8 cellular contexts compared by ENCODE assay signal in the genomic region with DNA sequence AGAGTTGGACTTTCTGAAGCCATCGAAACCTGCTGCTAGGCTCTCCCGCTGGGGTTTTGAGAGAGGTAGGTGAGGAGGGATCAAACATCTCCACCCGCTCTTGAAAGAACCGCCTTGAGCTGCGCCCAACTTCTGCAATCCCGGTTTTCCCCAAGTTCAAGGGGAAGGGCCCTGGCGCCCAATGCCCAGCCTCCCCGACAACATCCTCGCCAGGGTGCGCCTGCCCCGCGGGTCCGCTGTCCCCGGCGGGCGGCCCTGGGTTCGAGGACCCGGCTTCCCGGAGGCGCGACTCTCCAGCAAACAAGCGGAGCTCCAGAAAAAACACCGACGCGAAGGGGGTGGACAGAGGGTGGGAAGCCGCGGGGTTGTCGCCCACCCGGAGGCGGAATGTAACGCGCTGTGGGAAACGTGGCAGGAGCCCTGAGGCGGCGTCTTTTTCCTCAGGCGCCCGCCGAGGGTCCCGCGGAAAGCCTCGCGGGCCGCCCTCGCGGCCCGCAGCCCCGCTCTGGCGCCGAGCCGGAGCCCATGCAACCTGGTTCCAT. TPM values are rescaled to one million over a fixed set of nuclear protein-coding genes. Genes with fewer than 3 reads are reported as not detected.
DNase-seq lines count a peak whose midpoint lies in the region; ATAC-seq, FAIRE-seq and TF ChIP-seq lines count a peak whose summit lies in the region.

No MANE protein-coding gene starts in this region.

- H3K9me3 ChIP-seq in kidney (ENCODE audit: control insufficient read depth in 1 of 2, low read length in 2 of 2) = no peaks in the 10 kb centered on the region

- intact Hi-C loops in kidney (cut with DNase I) = no loop called here

- FAIRE-seq in bronchial epithelial cell (lab: Jason Lieb, UNC) (no peak), kidney (lab: Jason Lieb, UNC) (no peak)

- peak overlapping the region; percentile 91 to 97 for H3K9ac ChIP-seq in kidney (ENCODE audit: low read length in 2 of 2)

- peak overlapping the region; percentile 87 for H3K4me3 ChIP-seq in bronchial epithelial cell (ENCODE audit: low read depth, low read length)
- peak overlapping the region; percentile 73 to 86 for H3K4me3 ChIP-seq in kidney (ENCODE audit: low read length in 2 of 2)

- peak; percentile 6 for ATAC-seq in HG03039 (IDR thresholded peaks at IDR 0.05; ENCODE audit: unreplicated experiment)

- no peaks in the 10 kb centered on the region for H3K27me3 ChIP-seq in bronchial epithelial cell (ENCODE audit: control insufficient read depth, insufficient read depth, low read length)

- H3K36me3 ChIP-seq in bronchial epithelial cell (ENCODE audit: control insufficient read depth, insufficient read depth, low read length) (no peaks in the 10 kb centered on the region), kidney (ENCODE audit: control insufficient read depth in 1 of 2, insufficient read depth in 2 of 2, low read length in 2 of 2) (peaks cover 0 to 6% of the 10 kb centered on the region in 2 donors)

- H3K4me1 ChIP-seq in kidney (ENCODE audit: control insufficient read depth in 1 of 2, insufficient read depth in 1 of 2, low read depth in 1 of 2, low read length in 2 of 2) = peaks cover 3 to 5% of the 10 kb centered on the region in 2 donors

- TF ChIP-seq CTCF in bronchial epithelial cell (IDR thresholded peaks at IDR 0.05; ENCODE audit: insufficient read depth, low read length, severe bottlenecking) (no peak), kidney (IDR thresholded peaks at IDR 0.05; ENCODE audit: borderline replicate concordance, extremely low read depth, insufficient read depth) (no peak)

- peak overlapping the region; percentile 83 to 87 for H3K27ac ChIP-seq in kidney (ENCODE audit: low read depth in 2 of 2, low read length in 2 of 2)

- peak; percentile 20 for DNase-seq in SIG-M5 treated with dmso at 0.1 percent for 504 hours (lab: John Stamatoyannopoulos, UW; ENCODE audit: unreplicated experiment)
- no peak for DNase-seq in SIG-M5 (lab: John Stamatoyannopoulos, UW)
- DNase-seq in SW480 (ENCODE audit: low spot score) = peak; percentile 33
- DNase-seq in bronchial epithelial cell (ENCODE audit: low read depth) = peak; percentile 59
- peak; percentile 84 for DNase-seq in kidney
- peak; percentile 3 to 13 for DNase-seq in stimulated activated CD4-positive, alpha-beta T cell treated with anti-CD3 and anti-CD28 coated beads, Interleukin-15, amount 100 ng/mL, for 1 hour (ENCODE audit: low read depth in 1 of 2, low spot score in 1 of 2)
- DNase-seq in ecto neural progenitor cell (ENCODE audit: low spot score) = no peak

RNA-seq across cellular contexts. Expression of a gene that starts 0.6 kb away (rescaled TPM):
- 28.3 and 32.9 TPM in 2 replicates for total RNA-seq in bronchial epithelial cell
- 27.4 TPM for total RNA-seq in kidney
- polyA plus RNA-seq in kidney (ENCODE audit: insufficient read depth, low read depth, low replicate concordance) = 28.9 TPM

Comparison
In these comparisons a context has a peak if more than half of its experiments do, and no peak if none do; other contexts are left out.
1. DNase-seq: peak in SIG-M5 treated with dmso at 0.1 percent for 504 hours (single experiment), SW480 (single experiment), bronchial epithelial cell (single experiment), kidney (single experiment) and stimulated activated CD4-positive, alpha-beta T cell treated with anti-CD3 and anti-CD28 coated beads, Interleukin-15, amount 100 ng/mL, for 1 hour (2 of 2); none in SIG-M5 (single experiment) and ecto neural progenitor cell (single experiment).